Comparison of ENCODE assay signal across 19 cellular contexts in genomic region chrX:29196501-29196900, GRCh38.
"Had no signal": no experiment of that assay in that cellular context is flagged by ENCODE, and none has a peak within 500 bp of the region (broad histone marks: within the 10 kb centered on the region; RNA-seq: fewer than 3 reads in every experiment).

No MANE protein-coding gene starts in this region.

- DNase-seq: cerebellar nuclear complex; colonic mucosa; cortex of kidney; effector CD8-positive, alpha-beta T cell; effector memory CD8-positive, alpha-beta T cell; foreskin keratinocyte; glutamatergic neuron; head of caudate nucleus; heart right ventricle; hippocampal formation; immature natural killer cell; left cardiac atrium; left lung; left ventricle myocardium superior; lower lobe of right lung; mesenchymal stem cell; midbrain had no signal

- H3K9me3 ChIP-seq: colonic mucosa, esophagus muscularis mucosa, heart right ventricle, left lung, lower lobe of right lung had no signal

- ATAC-seq: effector memory CD8-positive, alpha-beta T cell; foreskin keratinocyte; heart right ventricle; left cardiac atrium; left lung; left ventricle myocardium superior; lower lobe of right lung had no signal

- H3K27ac Mint-ChIP-seq: dendritic cell treated with granulocyte-macrophage colony-stimulating factor and Interleukin-4, amounts not matched to agents 40 ng/mL and 50 ng/mL, for 4 days; effector memory CD8-positive, alpha-beta T cell; immature natural killer cell had no signal

- H3K27me3 ChIP-seq: colonic mucosa, esophagus muscularis mucosa, foreskin keratinocyte, heart right ventricle, left lung had no signal

- H3K4me1 Mint-ChIP-seq: immature natural killer cell had no signal

- H3K27ac ChIP-seq: colonic mucosa, esophagus muscularis mucosa, foreskin keratinocyte, heart right ventricle, left lung, lower lobe of right lung had no signal

- H3K36me3 Mint-ChIP-seq: immature natural killer cell had no signal

- H3K4me1 ChIP-seq: colonic mucosa, esophagus muscularis mucosa, foreskin keratinocyte, heart right ventricle, left lung, lower lobe of right lung had no signal

- H3K4me3 Mint-ChIP-seq: dendritic cell treated with granulocyte-macrophage colony-stimulating factor and Interleukin-4, amounts not matched to agents 40 ng/mL and 50 ng/mL, for 4 days; effector memory CD8-positive, alpha-beta T cell; immature natural killer cell had no signal

- H3K36me3 ChIP-seq: colonic mucosa, esophagus muscularis mucosa, heart right ventricle, left lung, lower lobe of right lung had no signal

- H3K4me3 ChIP-seq: colonic mucosa, esophagus muscularis mucosa, heart right ventricle, left lung, lower lobe of right lung had no signal

- H3K27me3 Mint-ChIP-seq: dendritic cell treated with granulocyte-macrophage colony-stimulating factor and Interleukin-4, amounts not matched to agents 40 ng/mL and 50 ng/mL, for 4 days; effector memory CD8-positive, alpha-beta T cell had no signal

- H3K9me3 Mint-ChIP-seq: dendritic cell treated with granulocyte-macrophage colony-stimulating factor and Interleukin-4, amounts not matched to agents 40 ng/mL and 50 ng/mL, for 4 days; effector memory CD8-positive, alpha-beta T cell had no signal
